14 cellular contexts compared by ENCODE assay signal in the genomic region with DNA sequence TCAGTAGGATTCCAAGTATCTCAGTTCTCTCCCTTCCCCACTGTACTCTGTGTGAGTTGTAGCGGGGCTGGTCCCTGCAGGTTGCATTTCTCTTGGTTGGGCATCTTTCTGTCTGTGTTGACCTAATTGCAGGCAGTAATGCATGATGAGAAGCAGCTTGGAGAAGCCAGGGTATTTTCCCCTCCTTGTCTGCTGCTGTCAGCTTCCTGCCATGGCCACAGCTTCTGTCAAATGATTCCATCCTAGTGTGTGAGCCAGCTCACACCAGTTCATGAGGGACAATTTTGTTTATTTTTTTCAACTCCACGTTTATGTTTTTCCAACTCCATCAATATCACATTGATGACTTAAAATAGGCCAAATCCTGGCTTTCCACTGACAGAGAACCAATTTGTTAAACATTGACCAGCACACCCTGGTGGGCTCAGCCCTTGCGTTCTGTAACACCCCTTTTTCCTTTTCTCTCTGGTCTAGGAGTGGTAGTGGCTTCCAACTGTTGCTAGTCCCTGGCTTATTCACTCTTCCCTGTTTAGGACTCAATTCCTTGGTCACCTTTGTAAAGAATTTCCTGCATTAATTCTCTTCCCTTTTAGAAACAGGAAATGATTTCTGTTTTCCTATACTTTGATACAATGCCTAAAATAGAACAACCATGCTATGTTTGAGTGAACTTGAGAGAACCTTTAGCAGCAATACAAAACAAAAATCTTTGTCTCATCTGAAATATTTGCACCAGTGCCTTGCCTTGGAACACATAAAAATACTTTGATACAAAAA. TPM values are rescaled to one million over a fixed set of nuclear protein-coding genes. Genes with fewer than 3 reads are reported as not detected.
A peak's percentile ranks its signal among the peaks of the same experiment; 100 is the strongest.
DNase-seq lines count a peak whose midpoint lies in the region; ATAC-seq, FAIRE-seq and TF ChIP-seq lines count a peak whose summit lies in the region.
"Had no signal": no experiment of that assay in that cellular context is flagged by ENCODE, and none has a peak within 500 bp of the region (broad histone marks: within the 10 kb centered on the region; RNA-seq: fewer than 3 reads in every experiment).

No MANE protein-coding gene starts in this region.

- H3K79me2 ChIP-seq in GM12878 (ENCODE audit: control insufficient read depth, insufficient read depth, low read length), result no peaks in the 10 kb centered on the region

- WGBS in GM12878 (ENCODE audit: insufficient coverage, insufficient replicate concordance, low lambda C conversion rate, missing lambda C conversion rate), result 49% methylated on average over 3 of the region's 3 CpGs

- no peak overlapping the region for H2AFZ ChIP-seq in GM12878 (ENCODE audit: control insufficient read depth, low read depth, low read length)

- intact Hi-C loops in left cardiac atrium (cut with DNase I) (loop anchor here in 1 of 2 donors (10.0 kb wide), 1 partner anchor 53 kb away; no protein-coding TSS in a partner anchor), GM12878 (cut with micrococcal nuclease; ENCODE audit: unreplicated experiment) (no loop called here)

- H3K4me1 ChIP-seq in cardiac muscle cell (ENCODE audit: low read depth), result peaks cover 64% of the 10 kb centered on the region
- H3K4me1 ChIP-seq in GM12878 (ENCODE audit: control insufficient read depth, insufficient read depth, low read length), result peaks cover 7% of the 10 kb centered on the region; the same call in 1 of the 2 replicates

- no peak for TF ChIP-seq EP300 in GM12878 (IDR thresholded peaks at IDR 0.05; ENCODE audit: borderline replicate concordance in 1 of 2, control insufficient read depth in 1 of 2, low read depth in 2 of 2, low read length in 2 of 2)

- no peak for TF ChIP-seq POLR2A in GM12878 (IDR thresholded peaks at IDR 0.05; ENCODE audit: low read depth, low read length)

- POLR2A ChIA-PET in GM12878 (lab: Charles Lee), result no interaction called here

- DNase-seq in cardiac muscle cell (ENCODE audit: low read depth in 1 of 2, low spot score in 1 of 2) (no peak), left cardiac atrium (no peak), GM12878 (ENCODE audit: low read depth, low spot score) (no peak), left lobe of liver (ENCODE audit: low spot score) (no peak), UCSD-AML1 (lab: John Stamatoyannopoulos, UW; ENCODE audit: unreplicated experiment) (no peak), HTR-8/SVneo (ENCODE audit: insufficient read length, low spot score) (no peak), DMS 273 (lab: John Stamatoyannopoulos, UW; ENCODE audit: unreplicated experiment) (no peak)
- DNase-seq: CD4-positive, alpha-beta memory T cell; Karpas-422; NCI-H187 treated with DMSO at 0.1 percent for 48 hours; NCI-H774 had no signal

- SMC1A ChIA-PET in GM12878 (lab: Charles Lee; ENCODE audit: uncharacterized antibody, unreplicated experiment), result interaction anchor here (1.0 to 1.8 kb wide), 2 partner anchors 13 to 218 kb away, joined by 3 to 7 read pairs; no protein-coding TSS in a partner anchor

- H3K36me3 ChIP-seq in cardiac muscle cell (no peaks in the 10 kb centered on the region), GM12878 (ENCODE audit: control insufficient read depth in 2 of 2, insufficient read depth in 2 of 2, low read length in 1 of 2) (peaks cover 0 to 2% of the 10 kb centered on the region in 2 experiments; a peak in 2 of 4 replicates)

- TF ChIP-seq RAD21 in GM12878 (IDR thresholded peaks at IDR 0.05; ENCODE audit: insufficient read depth, low read depth, low read length), result no peak

- CTCF ChIA-PET in GM12878 (lab: Yijun Ruan, JAX), result interaction anchor here (1.4 kb wide), 1 partner anchor 11 kb away, joined by 4 read pairs; no protein-coding TSS in a partner anchor

- ATAC-seq in left cardiac atrium (no peak), GM12878 (peak; percentile 30; the same call in 2 of the 3 replicates), left lobe of liver (peak; percentile 81)

- no TSS peak for BruUV-seq in GM12878 (replicated peaks; lab: Mats Ljungman, UMichigan)

- RAD21 ChIA-PET in GM12878 (lab: Charles Lee; ENCODE audit: unreplicated experiment), result no interaction called here

- H3K4me3 ChIP-seq in cardiac muscle cell (no peak overlapping the region), GM12878 (no peak overlapping the region)

- H3K9me3 ChIP-seq in cardiac muscle cell (ENCODE audit: low read depth) (no peaks in the 10 kb centered on the region), GM12878 (replicated peaks; ENCODE audit: control insufficient read depth, insufficient read depth, low read length) (no peaks in the 10 kb centered on the region)

- FAIRE-seq in GM12878 (lab: Jason Lieb, UNC) (no peak), HTR-8/SVneo (lab: Jason Lieb, UNC) (no peak)
- FAIRE-seq: H54 had no signal

- H3K4me2 ChIP-seq in GM12878 (ENCODE audit: control insufficient read depth, insufficient read depth), result no peak overlapping the region

- no peaks in the 10 kb centered on the region for H4K20me1 ChIP-seq in GM12878 (ENCODE audit: control insufficient read depth, insufficient read depth)

- H3K27me3 ChIP-seq in cardiac muscle cell (no peaks in the 10 kb centered on the region), GM12878 (replicated peaks in 1 of 2; ENCODE audit: control insufficient read depth in 2 of 2, insufficient read depth in 2 of 2, low read length in 1 of 2) (no peaks in the 10 kb centered on the region)

- in situ Hi-C loops in GM12878 (cut with MboI), result no loop called here

- TF ChIP-seq CTCF in cardiac muscle cell (IDR thresholded peaks at IDR 0.05; ENCODE audit: low read depth, low read length), result no peak
- no peak for TF ChIP-seq CTCF in GM12878 (IDR thresholded peaks at IDR 0.05 in 2 of 3, conservative IDR thresholded peaks at IDR 0.05 in 1 of 3; ENCODE audit: control insufficient read depth in 2 of 3, extremely low read depth in 1 of 3, insufficient read depth in 1 of 3, low read depth in 3 of 3, low read length in 3 of 3)

- H3K27ac ChIP-seq in cardiac muscle cell (peak overlapping the region; percentile 41), GM12878 (ENCODE audit: control insufficient read depth, insufficient read depth) (no peak overlapping the region)

- H3K9ac ChIP-seq in GM12878 (ENCODE audit: control insufficient read depth, insufficient read depth, low read length), result no peak overlapping the region

TF ChIP-seq in GM12878, 131 proteins besides CTCF, POLR2A, EP300 and RAD21:
- TF ChIP-seq, protein P1, sequence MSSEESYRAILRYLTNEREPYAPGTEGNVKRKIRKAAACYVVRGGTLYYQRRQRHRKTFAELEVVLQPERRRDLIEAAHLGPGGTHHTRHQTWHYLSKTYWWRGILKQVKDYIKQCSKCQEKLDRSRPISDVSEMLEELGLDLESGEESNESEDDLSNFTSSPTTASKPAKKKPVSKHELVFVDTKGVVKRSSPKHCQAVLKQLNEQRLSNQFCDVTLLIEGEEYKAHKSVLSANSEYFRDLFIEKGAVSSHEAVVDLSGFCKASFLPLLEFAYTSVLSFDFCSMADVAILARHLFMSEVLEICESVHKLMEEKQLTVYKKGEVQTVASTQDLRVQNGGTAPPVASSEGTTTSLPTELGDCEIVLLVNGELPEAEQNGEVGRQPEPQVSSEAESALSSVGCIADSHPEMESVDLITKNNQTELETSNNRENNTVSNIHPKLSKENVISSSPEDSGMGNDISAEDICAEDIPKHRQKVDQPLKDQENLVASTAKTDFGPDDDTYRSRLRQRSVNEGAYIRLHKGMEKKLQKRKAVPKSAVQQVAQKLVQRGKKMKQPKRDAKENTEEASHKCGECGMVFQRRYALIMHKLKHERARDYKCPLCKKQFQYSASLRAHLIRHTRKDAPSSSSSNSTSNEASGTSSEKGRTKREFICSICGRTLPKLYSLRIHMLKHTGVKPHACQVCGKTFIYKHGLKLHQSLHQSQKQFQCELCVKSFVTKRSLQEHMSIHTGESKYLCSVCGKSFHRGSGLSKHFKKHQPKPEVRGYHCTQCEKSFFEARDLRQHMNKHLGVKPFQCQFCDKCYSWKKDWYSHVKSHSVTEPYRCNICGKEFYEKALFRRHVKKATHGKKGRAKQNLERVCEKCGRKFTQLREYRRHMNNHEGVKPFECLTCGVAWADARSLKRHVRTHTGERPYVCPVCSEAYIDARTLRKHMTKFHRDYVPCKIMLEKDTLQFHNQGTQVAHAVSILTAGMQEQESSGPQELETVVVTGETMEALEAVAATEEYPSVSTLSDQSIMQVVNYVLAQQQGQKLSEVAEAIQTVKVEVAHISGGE (CRISPR knock-in tag; IDR thresholded peaks at IDR 0.05), result no peak
- TF ChIP-seq SMAD5 (IDR thresholded peaks at IDR 0.05; ENCODE audit: low read depth) (no peak), RBBP5 (conservative IDR thresholded peaks at IDR 0.05) (no peak)
- TF ChIP-seq, protein P2, sequence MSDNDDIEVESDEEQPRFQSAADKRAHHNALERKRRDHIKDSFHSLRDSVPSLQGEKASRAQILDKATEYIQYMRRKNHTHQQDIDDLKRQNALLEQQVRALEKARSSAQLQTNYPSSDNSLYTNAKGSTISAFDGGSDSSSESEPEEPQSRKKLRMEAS (IDR thresholded peaks at IDR 0.05; ENCODE audit: low read depth, low read length), result no peak

RNA-seq across cellular contexts. Expression of a gene that starts 44.9 kb away (rescaled TPM):
- total RNA-seq in cardiac muscle cell (not detected in 2 replicates), left cardiac atrium (not detected), GM12878 (2014; rRNA removed) (0.06 TPM in 1 of 2 replicates, not detected in the other), GM12878 (2014; rRNA removed; fragmentation: Illumina TruSeq; extraction: Trizol) (not detected in 2 replicates), GM12878 (2021) (not detected in 2 replicates), left lobe of liver (not detected)
- polyA plus RNA-seq in cardiac muscle cell (0.42 TPM in 1 of 2 replicates, not detected in the other), GM12878 (2011; rRNA removed) (0.03 and 0.07 TPM in 2 replicates), GM12878 (2014; fragmentation: Illumina TruSeq; extraction: Trizol) (0.04 and 0.13 TPM in 2 replicates), GM12878 (2014; fragmentation: Nextera tagmentation; extraction: Ambion mirVana) (under 1 TPM in 1 of 2 experiments, not detected in 1; 0.05 TPM), GM12878 (2014; rRNA removed) (not detected in 2 replicates), GM12878 (2016; fragmentation: Nextera tagmentation; extraction: Ambion mirVana) (under 1 TPM in 1 of 2 experiments, not detected in 1; 0.25 TPM)
- total RNA-seq in GM12878 (2013; cell fraction: nucleolus; rRNA removed), result not detected in 2 replicates
- polyA plus RNA-seq in GM12878 (2011; ENCODE audit: low read depth), result not detected
- polyA plus RNA-seq in GM12878 (2011; cell fraction: cytosol; rRNA removed), result not detected in 2 replicates
- 0.03 TPM in 1 of 2 replicates, not detected in the other for polyA plus RNA-seq in GM12878 (2011; cell fraction: nucleus; rRNA removed)
- polyA plus RNA-seq in GM12878 (2012), result 0.04 and 0.09 TPM in 2 replicates
- polyA minus RNA-seq in GM12878 (2011; rRNA and poly(A)+ RNA removed), result not detected in 2 replicates
- polyA minus RNA-seq in GM12878 (2011; cell fraction: cytosol; rRNA and poly(A)+ RNA removed), result not detected in 2 replicates
- polyA minus RNA-seq in GM12878 (2011; cell fraction: nucleus; rRNA and poly(A)+ RNA removed), result 0.19 and 0.36 TPM in 2 replicates
- total RNA-seq: A673; CD4-positive, alpha-beta memory T cell; NCI-H460 had no signal
- polyA plus RNA-seq: CD4-positive, alpha-beta memory T cell had no signal

Comparison
In these comparisons a context has a peak if more than half of its experiments do, and no peak if none do; other contexts are left out.
1. ATAC-seq: peak in GM12878 (single experiment) and left lobe of liver (single experiment); none in left cardiac atrium (0 of 2).